In genomic region chr11:83676061-83676460, GRCh38 we compare ENCODE assay signal across 14 cellular contexts.
DNase-seq lines count a peak whose midpoint lies in the region; ATAC-seq, FAIRE-seq and TF ChIP-seq lines count a peak whose summit lies in the region.
"Had no signal": no experiment of that assay in that cellular context is flagged by ENCODE, and none has a peak within 500 bp of the region (broad histone marks: within the 10 kb centered on the region; RNA-seq: fewer than 3 reads in every experiment).

No MANE protein-coding gene starts in this region.

- no peaks in the 10 kb centered on the region for H3K4me1 ChIP-seq in GM23248 (ENCODE audit: insufficient read depth)
- H3K4me1 ChIP-seq: A549, HAP-1 had no signal

- H3K9me3 Mint-ChIP-seq in activated CD4-positive, alpha-beta T cell treated with anti-CD3 and anti-CD28 coated beads, Interleukin-2, amount 10 ng/mL, durations not matched to agents 24 days and 14 days = no peaks in the 10 kb centered on the region
- H3K9me3 Mint-ChIP-seq: CD14-positive monocyte; CD8-positive, alpha-beta memory T cell had no signal

- no peak overlapping the region for H3K27ac ChIP-seq in GM23248
- H3K27ac ChIP-seq: A549, HL-60 had no signal

- H2AFZ ChIP-seq in GM23248 = no peak overlapping the region

- no peaks in the 10 kb centered on the region for H3K36me3 ChIP-seq in GM23248 (ENCODE audit: low read depth)
- H3K36me3 ChIP-seq: HAP-1 had no signal

- no peak overlapping the region for H3K4me2 ChIP-seq in GM23248 (ENCODE audit: unreplicated experiment)
- H3K4me2 ChIP-seq: A549 had no signal

- no peaks in the 10 kb centered on the region for H3K27me3 ChIP-seq in GM23248 (replicated peaks; ENCODE audit: insufficient read depth)

- no peaks in the 10 kb centered on the region for H3K36me3 Mint-ChIP-seq in activated CD4-positive, alpha-beta T cell treated with anti-CD3 and anti-CD28 coated beads, Interleukin-2, amount 10 ng/mL, durations not matched to agents 24 days and 14 days (ENCODE audit: low read depth)
- H3K36me3 Mint-ChIP-seq: CD14-positive monocyte; CD8-positive, alpha-beta memory T cell had no signal

- peak; percentile 33 for FAIRE-seq in GM12891 (lab: Jason Lieb, UNC)
- FAIRE-seq: A549, GM12878, H1 had no signal

- DNase-seq in GM12891 (ENCODE audit: insufficient read length, low spot score) (no peak), NCI-H69 (lab: John Stamatoyannopoulos, UW) (peak; percentile 72), islet precursor cell (peak; percentile 64), NCI-H1436 treated with DMSO at 0.1 percent for 48 hours (lab: John Stamatoyannopoulos, UW) (no peak), GM23248 (no peak)
- no peak for DNase-seq in activated CD4-positive, alpha-beta T cell treated with anti-CD3 and anti-CD28 coated beads, Interleukin-2, amount 10 ng/mL, durations not matched to agents 24 days and 14 days
- DNase-seq: CD8-positive, alpha-beta memory T cell had no signal

- no peaks in the 10 kb centered on the region for H3K4me1 Mint-ChIP-seq in activated CD4-positive, alpha-beta T cell treated with anti-CD3 and anti-CD28 coated beads, Interleukin-2, amount 10 ng/mL, durations not matched to agents 24 days and 14 days
- H3K4me1 Mint-ChIP-seq: CD14-positive monocyte; CD8-positive, alpha-beta memory T cell had no signal

- H3F3A ChIP-seq in GM23248 (ENCODE audit: insufficient read depth) = no peaks in the 10 kb centered on the region; the same call in 1 of the 2 replicates

- H3K4me3 Mint-ChIP-seq in activated CD4-positive, alpha-beta T cell treated with anti-CD3 and anti-CD28 coated beads, Interleukin-2, amount 10 ng/mL, durations not matched to agents 24 days and 14 days = no peak overlapping the region
- H3K4me3 Mint-ChIP-seq: CD14-positive monocyte; CD8-positive, alpha-beta memory T cell had no signal

- H3K9ac ChIP-seq in GM23248 = no peak overlapping the region

- no peaks in the 10 kb centered on the region for H4K20me1 ChIP-seq in GM23248 (ENCODE audit: insufficient read depth)

- ATAC-seq in HG03095 (IDR thresholded peaks at IDR 0.05; ENCODE audit: unreplicated experiment) = no peak
- ATAC-seq: A549, GM12878 had no signal

- H3K4me3 ChIP-seq in GM23248 = no peak overlapping the region
- H3K4me3 ChIP-seq: A549, GM12878, HAP-1 had no signal

- TF ChIP-seq POLR2A in GM12891 (IDR thresholded peaks at IDR 0.05; ENCODE audit: low read depth, low read length) = no peak

- in situ Hi-C loops in GM23248 (cut with MboI) = no loop called here

- H3K27ac Mint-ChIP-seq in activated CD4-positive, alpha-beta T cell treated with anti-CD3 and anti-CD28 coated beads, Interleukin-2, amount 10 ng/mL, durations not matched to agents 24 days and 14 days = no peak overlapping the region
- H3K27ac Mint-ChIP-seq: CD8-positive, alpha-beta memory T cell had no signal

- no peaks in the 10 kb centered on the region for H3K27me3 Mint-ChIP-seq in activated CD4-positive, alpha-beta T cell treated with anti-CD3 and anti-CD28 coated beads, Interleukin-2, amount 10 ng/mL, durations not matched to agents 24 days and 14 days

- no peaks in the 10 kb centered on the region for H3K9me2 ChIP-seq in GM23248 (ENCODE audit: insufficient read depth)

- H3K9me3 ChIP-seq in GM23248 (ENCODE audit: low read depth) = no peaks in the 10 kb centered on the region
- H3K9me3 ChIP-seq: A549, HAP-1 had no signal

- intact Hi-C loops in activated CD4-positive, alpha-beta T cell treated with anti-CD3 and anti-CD28 coated beads, Interleukin-2, amount 10 ng/mL, durations not matched to agents 24 days and 14 days (cut with micrococcal nuclease) = no loop called here

- no peaks in the 10 kb centered on the region for H3K79me2 ChIP-seq in GM23248 (ENCODE audit: insufficient read depth)

TF ChIP-seq in GM12891, 5 proteins besides CTCF, POLR2A, EP300 and RAD21:
- TF ChIP-seq POLR2AphosphoS5 (IDR thresholded peaks at IDR 0.05; ENCODE audit: low read depth, low read length) = no peak
- TF ChIP-seq SPI1 (IDR thresholded peaks at IDR 0.05; ENCODE audit: low read depth, low read length) = no peak
- TF ChIP-seq TAF1 (IDR thresholded peaks at IDR 0.05; ENCODE audit: low read depth, low read length) = no peak
- TF ChIP-seq POU2F2 (IDR thresholded peaks at IDR 0.05; ENCODE audit: low read depth, low read length) = no peak
- no peak for TF ChIP-seq PAX5 (IDR thresholded peaks at IDR 0.05; ENCODE audit: insufficient read depth, low read length, severe bottlenecking)

Comparison
In these comparisons a context has a peak if more than half of its experiments do, and no peak if none do; other contexts are left out.
1. DNase-seq: peak in NCI-H69 (single experiment) and islet precursor cell (single experiment); none in GM12891 (single experiment), NCI-H1436 treated with DMSO at 0.1 percent for 48 hours (single experiment), activated CD4-positive, alpha-beta T cell treated with anti-CD3 and anti-CD28 coated beads, Interleukin-2, amount 10 ng/mL, durations not matched to agents 24 days and 14 days (single experiment) and GM23248 (single experiment).